In genomic region chr2:30213326-30213725, GRCh38 we compare ENCODE assay signal across 21 cellular contexts. TPM values are rescaled to one million over a fixed set of nuclear protein-coding genes. Genes with fewer than 3 reads are reported as not detected.
DNase-seq lines count a peak whose midpoint lies in the region; ATAC-seq and TF ChIP-seq lines count a peak whose summit lies in the region.
"Had no signal": no experiment of that assay in that cellular context is flagged by ENCODE, and none has a peak within 500 bp of the region (broad histone marks: within the 10 kb centered on the region; RNA-seq: fewer than 3 reads in every experiment).

No MANE protein-coding gene starts in this region.

- no peaks in the 10 kb centered on the region for H3K4me1 Mint-ChIP-seq in HFFc6 (ENCODE audit: low read depth)

- H3K4me3 ChIP-seq in heart left ventricle (no peak overlapping the region), right cardiac atrium (ENCODE audit: low read length) (no peak overlapping the region), Karpas-422 (ENCODE audit: low read length) (no peak overlapping the region), stomach (no peak overlapping the region)
- H3K4me3 ChIP-seq: HAP-1, MG63, SJSA1 had no signal

- no peak overlapping the region for H2AFZ ChIP-seq in Karpas-422 (ENCODE audit: low read length)

- TF ChIP-seq EP300 in stomach (IDR thresholded peaks at IDR 0.05), result no peak

- no peaks in the 10 kb centered on the region; the same call in 1 of the 2 replicates for H3K27me3 Mint-ChIP-seq in HFFc6 (ENCODE audit: insufficient read depth)

- H3K36me3 Mint-ChIP-seq in HFFc6 (ENCODE audit: low read depth), result no peaks in the 10 kb centered on the region
- H3K36me3 Mint-ChIP-seq: CD8-positive, alpha-beta T cell had no signal

- H4K20me1 ChIP-seq in Karpas-422 (ENCODE audit: insufficient read depth, low read depth, low read length), result no peaks in the 10 kb centered on the region

- no peaks in the 10 kb centered on the region for H3K36me3 ChIP-seq in heart left ventricle
- no peaks in the 10 kb centered on the region for H3K36me3 ChIP-seq in Karpas-422 (ENCODE audit: insufficient read depth, low read length)
- no peaks in the 10 kb centered on the region for H3K36me3 ChIP-seq in stomach
- H3K36me3 ChIP-seq: HAP-1, MG63, SJSA1 had no signal

- WGBS in heart left ventricle, 4 donors, result 78 to 91% (median 83%) methylated on average over 11 of the region's 11 CpGs
- 88% methylated on average over 11 of the region's 11 CpGs for WGBS in right cardiac atrium
- 87 to 93% (median 92%) methylated on average over 11 of the region's 11 CpGs for WGBS in stomach, 5 donors

- H3K27ac ChIP-seq in heart left ventricle (peak overlapping the region in 8 of 12 donors; percentile 3 to 72 (median 54)), right cardiac atrium (ENCODE audit: low read length) (no peak overlapping the region), Karpas-422 (ENCODE audit: low read length) (no peak overlapping the region), stomach (no peak overlapping the region)
- H3K27ac ChIP-seq: SJSA1 had no signal

- ATAC-seq in heart left ventricle, result no peak
- no peak for ATAC-seq in right cardiac atrium
- no peak for ATAC-seq in HG03457 (IDR thresholded peaks at IDR 0.05; ENCODE audit: unreplicated experiment)
- ATAC-seq: CD8-positive, alpha-beta T cell; HepG2; PC-3 had no signal

- H3K9ac ChIP-seq in Karpas-422 (ENCODE audit: low read length), result no peak overlapping the region

- TF ChIP-seq POLR2A in heart left ventricle (IDR thresholded peaks at IDR 0.05), result no peak
- no peak for TF ChIP-seq POLR2A in stomach (IDR thresholded peaks at IDR 0.05)

- TF ChIP-seq CTCF in heart left ventricle (IDR thresholded peaks at IDR 0.05), result no peak
- TF ChIP-seq CTCF in stomach (IDR thresholded peaks at IDR 0.05), result no peak
- no peak for TF ChIP-seq CTCF in HFFc6 (IDR thresholded peaks at IDR 0.05)

- no peaks in the 10 kb centered on the region for H3K79me2 ChIP-seq in Karpas-422 (ENCODE audit: low read length)

- no peak overlapping the region for H3K27ac Mint-ChIP-seq in HFFc6
- H3K27ac Mint-ChIP-seq: CD8-positive, alpha-beta T cell had no signal

- no peaks in the 10 kb centered on the region for H3K9me3 Mint-ChIP-seq in HFFc6
- H3K9me3 Mint-ChIP-seq: CD8-positive, alpha-beta T cell had no signal

- H3K27me3 ChIP-seq in heart left ventricle (no peaks in the 10 kb centered on the region), right cardiac atrium (ENCODE audit: control insufficient read depth, insufficient read depth) (no peaks in the 10 kb centered on the region), Karpas-422 (ENCODE audit: low read length) (no peaks in the 10 kb centered on the region), stomach (no peaks in the 10 kb centered on the region)
- H3K27me3 ChIP-seq: MG63, SJSA1 had no signal

- H3K4me3 Mint-ChIP-seq in HFFc6, result no peak overlapping the region
- H3K4me3 Mint-ChIP-seq: CD8-positive, alpha-beta T cell had no signal

- no peak overlapping the region for H3K4me2 ChIP-seq in Karpas-422 (ENCODE audit: low read depth, low read length, poor library complexity, severe bottlenecking)

- no peaks in the 10 kb centered on the region for H3K9me3 ChIP-seq in heart left ventricle
- H3K9me3 ChIP-seq in right cardiac atrium (ENCODE audit: control insufficient read depth, low read length), result no peaks in the 10 kb centered on the region
- H3K9me3 ChIP-seq in Karpas-422 (ENCODE audit: low read length), result no peaks in the 10 kb centered on the region
- no peaks in the 10 kb centered on the region for H3K9me3 ChIP-seq in stomach
- H3K9me3 ChIP-seq: Caco-2, HAP-1, MG63, SJSA1 had no signal

- no peak for DNase-seq in heart left ventricle
- DNase-seq in right cardiac atrium, result no peak
- DNase-seq in Karpas-422, result peak; percentile 34
- DNase-seq in islet precursor cell, result peak; percentile 25
- peak; percentile 17 for DNase-seq in stomach
- no peak for DNase-seq in HFFc6
- DNase-seq: C1 segment of cervical spinal cord; Caco-2; CD8-positive, alpha-beta T cell; GOT3; KBM-7; MG63; NCI-H2029; NCI-H446; NCI-H526; NK-92 treated with Interleukin-12 subunit alpha and Interleukin-12 subunit beta, amount 100 ng/mL, for 24 hours; PC-3 had no signal

- peaks cover 0 to 44% (median 30%) of the 10 kb centered on the region in 12 donors for H3K4me1 ChIP-seq in heart left ventricle
- peaks cover 2% of the 10 kb centered on the region for H3K4me1 ChIP-seq in right cardiac atrium (ENCODE audit: control insufficient read depth, insufficient read depth, low read length)
- H3K4me1 ChIP-seq in Karpas-422 (ENCODE audit: low read length), result peaks cover 13% of the 10 kb centered on the region
- peaks cover 6 to 19% (median 12%) of the 10 kb centered on the region in 4 donors for H3K4me1 ChIP-seq in stomach
- H3K4me1 ChIP-seq: HAP-1, SJSA1 had no signal

- intact Hi-C loops in heart left ventricle (cut with DNase I) (loop anchor here in 1 of 10 donors (5.0 kb wide), 1 partner anchor 479 kb away; no protein-coding TSS in a partner anchor), right cardiac atrium (cut with DNase I) (no loop called here), stomach (cut with DNase I; ENCODE audit: low total_unique reads) (loop anchor here (5.0 kb wide), 1 partner anchor 494 kb away; no protein-coding TSS in a partner anchor)

- no peaks in the 10 kb centered on the region for H3K9me2 ChIP-seq in Karpas-422 (replicated peaks; ENCODE audit: insufficient read depth, low read length)

RNA-seq across cellular contexts. Expression of gene LBH, which starts 18.0 kb away (rescaled TPM):
- total RNA-seq in heart left ventricle (100 to 1,000 TPM; 125 to 226 (median 169) TPM), right cardiac atrium (10 to 100 TPM; 22.9 to 31.3 (median 24.2) TPM), stomach (10 to 100 TPM in 4 of 5 donors, 1 to 10 TPM in 1; 7.1 to 39.8 (median 18.5) TPM)
- polyA plus RNA-seq in heart left ventricle (100 to 1,000 TPM in 1 of 2 donors, 10 to 100 TPM in 1; 54.2 to 166 TPM), right cardiac atrium (12.4 TPM), stomach (10 to 100 TPM in 2 of 3 donors, 1 to 10 TPM in 1; 6.6 to 18.5 (median 15.4) TPM)
- total RNA-seq in Karpas-422 (2014; rRNA removed; shearing (Covaris generic); ENCODE audit: low replicate concordance), result 7.1 and 17.5 TPM in 2 replicates
- 10 to 100 TPM; 24.4 to 99.2 (median 92.8) TPM for total RNA-seq in HFFc6 (2021; fragmentation: NEBNext Ultra II Directional; extraction: Animal tissue kit (Norgen Biotek cat#: 25700))

Comparison
In these comparisons a context has a peak if more than half of its experiments do, and no peak if none do; other contexts are left out.
1. H3K27ac ChIP-seq: peak in heart left ventricle (8 of 12); none in right cardiac atrium (single experiment), Karpas-422 (single experiment) and stomach (0 of 5).
2. DNase-seq: peak in Karpas-422 (single experiment), islet precursor cell (single experiment) and stomach (single experiment); none in heart left ventricle (0 of 5), right cardiac atrium (0 of 3) and HFFc6 (single experiment).